In the genomic region with DNA sequence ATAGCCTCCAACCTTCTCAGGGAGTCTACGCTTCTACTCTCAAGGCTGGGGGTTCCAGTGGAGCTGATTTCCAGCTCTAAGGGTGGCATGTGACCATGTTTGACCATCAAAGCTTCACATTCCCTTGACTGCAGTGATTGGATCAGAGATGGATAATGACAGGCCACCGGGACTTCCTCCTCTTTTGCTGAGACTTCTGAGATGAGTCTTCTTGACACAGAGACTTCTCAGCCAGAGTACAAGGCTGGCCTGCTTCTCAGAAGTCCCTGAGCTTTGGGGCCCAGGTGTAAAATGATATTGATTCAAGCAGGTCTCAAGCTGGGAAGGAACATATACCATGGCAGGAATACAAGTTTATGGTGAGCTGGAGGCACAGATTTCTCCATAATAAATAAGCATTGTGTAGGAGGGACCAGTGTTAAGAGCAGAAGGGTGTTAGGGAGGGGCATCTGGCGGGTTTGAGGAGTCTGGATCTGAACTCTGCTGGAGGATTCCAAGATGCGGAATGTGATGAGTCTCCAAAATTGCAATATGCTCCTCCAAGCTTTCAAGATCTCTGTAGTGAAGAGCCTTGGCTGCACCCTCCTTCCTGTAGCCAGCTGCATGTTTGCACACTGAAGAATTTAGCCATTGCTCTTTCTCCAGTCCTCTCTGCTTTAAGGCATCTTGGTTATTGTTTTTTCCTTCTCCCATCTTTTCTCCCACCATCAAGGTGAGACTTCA, we compare ENCODE assay signal across 10 cellular contexts. TPM values are rescaled to one million over a fixed set of nuclear protein-coding genes. Genes with fewer than 3 reads are reported as not detected.
DNase-seq lines count a peak whose midpoint lies in the region; ATAC-seq and TF ChIP-seq lines count a peak whose summit lies in the region.
"Had no signal": no experiment of that assay in that cellular context is flagged by ENCODE, and none has a peak within 500 bp of the region (broad histone marks: within the 10 kb centered on the region; RNA-seq: fewer than 3 reads in every experiment).

No MANE protein-coding gene starts in this region.

- ATAC-seq in GM18909 (IDR thresholded peaks at IDR 0.05; ENCODE audit: poor library complexity, unreplicated experiment) (peak; percentile 38), HG03045 (IDR thresholded peaks at IDR 0.05; ENCODE audit: unreplicated experiment) (peak; percentile 47), HG03135 (IDR thresholded peaks at IDR 0.05; ENCODE audit: unreplicated experiment) (no peak)

- DNase-seq in AG10803 (ENCODE audit: low read depth) (peak; percentile 66), epithelial cell of prostate (ENCODE audit: low read depth, low spot score) (no peak), amniotic stem cell (lab: John Stamatoyannopoulos, UW) (no peak), right atrium auricular region (ENCODE audit: low spot score) (no peak)
- no peak for DNase-seq in stimulated activated CD4-positive, alpha-beta T cell treated with anti-CD3 and anti-CD28 coated beads, Interleukin-2, amount 100 ng/mL, for 48 hours
- DNase-seq: MM.1S; naive thymus-derived CD8-positive, alpha-beta T cell had no signal

- H3K36me3 ChIP-seq in right atrium auricular region = no peaks in the 10 kb centered on the region

- no peak overlapping the region for H3K4me3 ChIP-seq in AG10803 (ENCODE audit: low read length)
- no peak overlapping the region for H3K4me3 ChIP-seq in right atrium auricular region

- TF ChIP-seq CTCF in AG10803 (conservative IDR thresholded peaks at IDR 0.05; ENCODE audit: low read length) = no peak
- no peak for TF ChIP-seq CTCF in right atrium auricular region (IDR thresholded peaks at IDR 0.05)

- H3K9me3 ChIP-seq in right atrium auricular region = no peaks in the 10 kb centered on the region

- H3K27me3 ChIP-seq in right atrium auricular region = no peaks in the 10 kb centered on the region

- H3K27ac ChIP-seq in epithelial cell of prostate (peak overlapping the region; percentile 68), right atrium auricular region (no peak overlapping the region)

- H3K4me1 ChIP-seq in right atrium auricular region = peaks cover 0 to 13% of the 10 kb centered on the region in 2 donors

RNA-seq across cellular contexts. Expression of a gene that starts 41.7 kb away (rescaled TPM):
- 100 to 1,000 TPM; 122 to 170 TPM for total RNA-seq in right atrium auricular region

RNA-seq across cellular contexts. Expression of a gene that starts 54.8 kb away (rescaled TPM):
- total RNA-seq in right atrium auricular region = 1 to 10 TPM; 5.6 to 8.9 TPM
